In the genomic region with DNA sequence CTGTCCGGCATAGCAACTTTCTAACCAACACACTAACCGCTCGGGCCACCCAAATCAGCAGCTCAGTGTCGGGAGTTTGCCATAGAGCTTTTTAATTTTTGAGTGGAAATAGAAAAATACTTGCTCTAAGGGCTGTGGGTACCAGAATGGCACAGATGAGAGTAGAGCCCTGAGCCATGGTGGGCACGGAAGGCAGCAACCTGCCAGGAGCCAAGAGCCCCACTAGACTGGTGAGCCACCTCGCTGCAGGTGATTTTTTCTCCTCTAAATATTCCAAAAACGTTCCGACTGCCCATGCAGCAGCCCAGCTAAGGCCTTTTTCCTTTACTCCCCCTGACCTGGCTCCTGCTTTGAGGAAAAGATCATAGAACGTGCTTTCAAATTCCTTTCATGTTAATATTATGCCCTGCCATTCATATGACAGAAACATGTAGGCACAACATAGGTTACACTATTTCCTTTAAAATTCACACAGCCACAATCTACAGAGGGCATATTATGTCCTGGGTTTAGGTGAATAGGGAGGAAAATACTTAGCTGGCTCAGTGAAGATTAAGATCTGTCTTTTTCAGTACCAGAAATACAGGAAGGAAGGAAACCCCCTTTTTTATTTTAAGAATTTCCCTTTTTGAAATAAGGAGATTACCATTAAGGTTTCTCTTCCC, we compare ENCODE assay signal across 7 cellular contexts.
A peak's percentile ranks its signal among the peaks of the same experiment; 100 is the strongest.
DNase-seq lines count a peak whose midpoint lies in the region; ATAC-seq and TF ChIP-seq lines count a peak whose summit lies in the region.
"Not testable (repeated sequence)": the region's sequence is repeated elsewhere in the genome, so short reads cannot be mapped to it uniquely, and the experiment has no call there.

No MANE protein-coding gene starts in this region.

- H3K36me3 ChIP-seq in mesendoderm (ENCODE audit: control insufficient read depth, insufficient read depth, low read length) = not testable (repeated sequence)

- H3K23ac ChIP-seq in mesendoderm (ENCODE audit: low read length) = not testable (repeated sequence)

- H3K4ac ChIP-seq in mesendoderm (ENCODE audit: low read depth, low read length) = not testable (repeated sequence)

- not testable (repeated sequence) for H2BK5ac ChIP-seq in mesendoderm (ENCODE audit: low read length)

- H3K79me2 ChIP-seq in mesendoderm (ENCODE audit: control insufficient read depth, insufficient read depth, low read length) = not testable (repeated sequence)

- H3K4me1 Mint-ChIP-seq in activated B cell treated with CpG ODN at 0.5 μM for 24 hours = peaks cover 32% of the 10 kb centered on the region
- peaks cover 28% of the 10 kb centered on the region for H3K4me1 Mint-ChIP-seq in activated CD8-positive, alpha-beta T cell treated with anti-CD3 and anti-CD28 coated beads, Interleukin-2, amount 10 ng/mL, durations not matched to agents 7 days and 5 days (ENCODE audit: low read depth)
- peaks cover 50% of the 10 kb centered on the region for H3K4me1 Mint-ChIP-seq in activated T-helper 2 cell treated with anti-CD3 and anti-CD28 coated beads, Interferon-gamma antibody, Interleukin-2, Interleukin-4, amounts not matched to agents 10 μg/mL and 5 μg/mL and 100 μg/mL, durations not matched to agents 14 hours and 24 hours and 36 hours (ENCODE audit: low read depth)
- peaks cover 65% of the 10 kb centered on the region for H3K4me1 Mint-ChIP-seq in activated naive CD8-positive, alpha-beta T cell treated with anti-CD3 and anti-CD28 coated beads, Interleukin-2, amount 50 U/mL, for 24 hours
- peaks cover 42% of the 10 kb centered on the region for H3K4me1 Mint-ChIP-seq in stimulated activated memory B cell treated with anti-CD40 and anti-IgM and Interleukin-4, amounts not matched to agents 10 μg/mL and 1 μg/mL and 100 μg/mL, for 72 hours

- H3K9ac ChIP-seq in mesendoderm (ENCODE audit: low read length) = not testable (repeated sequence)

- H3K36me3 Mint-ChIP-seq in activated B cell treated with CpG ODN at 0.5 μM for 24 hours (ENCODE audit: low read depth); activated naive CD8-positive, alpha-beta T cell treated with anti-CD3 and anti-CD28 coated beads, Interleukin-2, amount 50 U/mL, for 24 hours (ENCODE audit: low read depth); stimulated activated memory B cell treated with anti-CD40 and anti-IgM and Interleukin-4, amounts not matched to agents 10 μg/mL and 1 μg/mL and 100 μg/mL, for 72 hours: not testable (repeated sequence)
- H3K36me3 Mint-ChIP-seq in activated CD8-positive, alpha-beta T cell treated with anti-CD3 and anti-CD28 coated beads, Interleukin-2, amount 10 ng/mL, durations not matched to agents 7 days and 5 days (ENCODE audit: low read depth) = peaks cover 17% of the 10 kb centered on the region
- peaks cover 24% of the 10 kb centered on the region for H3K36me3 Mint-ChIP-seq in activated T-helper 2 cell treated with anti-CD3 and anti-CD28 coated beads, Interferon-gamma antibody, Interleukin-2, Interleukin-4, amounts not matched to agents 10 μg/mL and 5 μg/mL and 100 μg/mL, durations not matched to agents 14 hours and 24 hours and 36 hours (ENCODE audit: low read depth)

- H3K18ac ChIP-seq in mesendoderm (ENCODE audit: low read length) = not testable (repeated sequence)

- not testable (repeated sequence) for H4K8ac ChIP-seq in mesendoderm (ENCODE audit: low read depth, low read length)

- H3K27me3 ChIP-seq in mesendoderm (ENCODE audit: insufficient read depth, low read length, poor library complexity) = not testable (repeated sequence)

- H3K27ac Mint-ChIP-seq in activated B cell treated with CpG ODN at 0.5 μM for 24 hours = not testable (repeated sequence)
- H3K27ac Mint-ChIP-seq in activated CD8-positive, alpha-beta T cell treated with anti-CD3 and anti-CD28 coated beads, Interleukin-2, amount 10 ng/mL, durations not matched to agents 7 days and 5 days = peak overlapping the region; percentile 7
- H3K27ac Mint-ChIP-seq in activated T-helper 2 cell treated with anti-CD3 and anti-CD28 coated beads, Interferon-gamma antibody, Interleukin-2, Interleukin-4, amounts not matched to agents 10 μg/mL and 5 μg/mL and 100 μg/mL, durations not matched to agents 14 hours and 24 hours and 36 hours = peak overlapping the region; percentile 91
- peak overlapping the region; percentile 94 for H3K27ac Mint-ChIP-seq in activated naive CD8-positive, alpha-beta T cell treated with anti-CD3 and anti-CD28 coated beads, Interleukin-2, amount 50 U/mL, for 24 hours
- peak overlapping the region; percentile 67 for H3K27ac Mint-ChIP-seq in stimulated activated memory B cell treated with anti-CD40 and anti-IgM and Interleukin-4, amounts not matched to agents 10 μg/mL and 1 μg/mL and 100 μg/mL, for 72 hours

- not testable (repeated sequence) for H2AK5ac ChIP-seq in mesendoderm (ENCODE audit: low read length)

- H2BK120ac ChIP-seq in mesendoderm (ENCODE audit: low read depth, low read length) = peak overlapping the region; percentile 45

- peaks cover 13% of the 10 kb centered on the region for H3K9me3 Mint-ChIP-seq in activated B cell treated with CpG ODN at 0.5 μM for 24 hours
- peaks cover 13% of the 10 kb centered on the region for H3K9me3 Mint-ChIP-seq in activated CD8-positive, alpha-beta T cell treated with anti-CD3 and anti-CD28 coated beads, Interleukin-2, amount 10 ng/mL, durations not matched to agents 7 days and 5 days (ENCODE audit: insufficient read depth)
- H3K9me3 Mint-ChIP-seq in activated T-helper 2 cell treated with anti-CD3 and anti-CD28 coated beads, Interferon-gamma antibody, Interleukin-2, Interleukin-4, amounts not matched to agents 10 μg/mL and 5 μg/mL and 100 μg/mL, durations not matched to agents 14 hours and 24 hours and 36 hours = peaks cover 15% of the 10 kb centered on the region
- H3K9me3 Mint-ChIP-seq in activated naive CD8-positive, alpha-beta T cell treated with anti-CD3 and anti-CD28 coated beads, Interleukin-2, amount 50 U/mL, for 24 hours = peaks cover 17% of the 10 kb centered on the region
- not testable (repeated sequence) for H3K9me3 Mint-ChIP-seq in stimulated activated memory B cell treated with anti-CD40 and anti-IgM and Interleukin-4, amounts not matched to agents 10 μg/mL and 1 μg/mL and 100 μg/mL, for 72 hours

- POLR2A ChIA-PET in activated B cell treated with CpG ODN at 0.5 μM for 24 hours (lab: Charles Lee); activated CD8-positive, alpha-beta T cell treated with anti-CD3 and anti-CD28 coated beads, Interleukin-2, amount 10 ng/mL, durations not matched to agents 7 days and 5 days (lab: Charles Lee): not testable (repeated sequence)

- CTCF ChIA-PET in activated B cell treated with CpG ODN at 0.5 μM for 24 hours (lab: Charles Lee); activated CD8-positive, alpha-beta T cell treated with anti-CD3 and anti-CD28 coated beads, Interleukin-2, amount 10 ng/mL, durations not matched to agents 7 days and 5 days (lab: Charles Lee): not testable (repeated sequence)

- not testable (repeated sequence) for ATAC-seq in activated B cell treated with CpG ODN at 0.5 μM for 24 hours (ENCODE audit: low read depth); activated CD8-positive, alpha-beta T cell treated with anti-CD3 and anti-CD28 coated beads, Interleukin-2, amount 10 ng/mL, durations not matched to agents 7 days and 5 days; stimulated activated memory B cell treated with anti-CD40 and anti-IgM and Interleukin-4, amounts not matched to agents 10 μg/mL and 1 μg/mL and 100 μg/mL, for 72 hours
- peak; percentile 78 for ATAC-seq in activated naive CD8-positive, alpha-beta T cell treated with anti-CD3 and anti-CD28 coated beads, Interleukin-2, amount 50 U/mL, for 24 hours

- intact Hi-C loops in activated B cell treated with CpG ODN at 0.5 μM for 24 hours (cut with micrococcal nuclease); activated T-helper 2 cell treated with anti-CD3 and anti-CD28 coated beads, Interferon-gamma antibody, Interleukin-2, Interleukin-4, amounts not matched to agents 10 μg/mL and 5 μg/mL and 100 μg/mL, durations not matched to agents 14 hours and 24 hours and 36 hours (cut with micrococcal nuclease): not testable (repeated sequence)

- H3K4me3 Mint-ChIP-seq in activated B cell treated with CpG ODN at 0.5 μM for 24 hours = peak overlapping the region; percentile 29
- not testable (repeated sequence) for H3K4me3 Mint-ChIP-seq in activated CD8-positive, alpha-beta T cell treated with anti-CD3 and anti-CD28 coated beads, Interleukin-2, amount 10 ng/mL, durations not matched to agents 7 days and 5 days
- peak overlapping the region; percentile 62 for H3K4me3 Mint-ChIP-seq in activated T-helper 2 cell treated with anti-CD3 and anti-CD28 coated beads, Interferon-gamma antibody, Interleukin-2, Interleukin-4, amounts not matched to agents 10 μg/mL and 5 μg/mL and 100 μg/mL, durations not matched to agents 14 hours and 24 hours and 36 hours (ENCODE audit: low read depth)
- H3K4me3 Mint-ChIP-seq in activated naive CD8-positive, alpha-beta T cell treated with anti-CD3 and anti-CD28 coated beads, Interleukin-2, amount 50 U/mL, for 24 hours = peak overlapping the region; percentile 53
- H3K4me3 Mint-ChIP-seq in stimulated activated memory B cell treated with anti-CD40 and anti-IgM and Interleukin-4, amounts not matched to agents 10 μg/mL and 1 μg/mL and 100 μg/mL, for 72 hours = peak overlapping the region; percentile 6

- H3K4me1 ChIP-seq in mesendoderm (ENCODE audit: control insufficient read depth, low read depth, low read length) = not testable (repeated sequence)

- H4K5ac ChIP-seq in mesendoderm (ENCODE audit: low read length) = not testable (repeated sequence)

- not testable (repeated sequence) for H3K79me1 ChIP-seq in mesendoderm (ENCODE audit: low read length)

- H3K4me3 ChIP-seq in mesendoderm (ENCODE audit: low read length) = not testable (repeated sequence)

- H3K4me2 ChIP-seq in mesendoderm (ENCODE audit: low read length) = not testable (repeated sequence)

- TF ChIP-seq CTCF in activated B cell treated with CpG ODN at 0.5 μM for 24 hours (IDR thresholded peaks at IDR 0.05) = not testable (repeated sequence)

- not testable (repeated sequence) for H3K27ac ChIP-seq in mesendoderm (ENCODE audit: low read depth, low read length)

- DNase-seq in KBM-7 = peak; percentile 19
- DNase-seq in activated B cell treated with CpG ODN at 0.5 μM for 24 hours; activated CD8-positive, alpha-beta T cell treated with anti-CD3 and anti-CD28 coated beads, Interleukin-2, amount 10 ng/mL, durations not matched to agents 7 days and 5 days; activated T-helper 2 cell treated with anti-CD3 and anti-CD28 coated beads, Interferon-gamma antibody, Interleukin-2, Interleukin-4, amounts not matched to agents 10 μg/mL and 5 μg/mL and 100 μg/mL, durations not matched to agents 14 hours and 24 hours and 36 hours (ENCODE audit: low spot score); activated naive CD8-positive, alpha-beta T cell treated with anti-CD3 and anti-CD28 coated beads, Interleukin-2, amount 50 U/mL, for 24 hours; mesendoderm: not testable (repeated sequence)

- not testable (repeated sequence) for H2BK15ac ChIP-seq in mesendoderm (replicated peaks; ENCODE audit: low read depth)

- H3K56ac ChIP-seq in mesendoderm (ENCODE audit: low read length) = not testable (repeated sequence)

- H3K27me3 Mint-ChIP-seq in activated B cell treated with CpG ODN at 0.5 μM for 24 hours; activated CD8-positive, alpha-beta T cell treated with anti-CD3 and anti-CD28 coated beads, Interleukin-2, amount 10 ng/mL, durations not matched to agents 7 days and 5 days (ENCODE audit: low read depth); activated T-helper 2 cell treated with anti-CD3 and anti-CD28 coated beads, Interferon-gamma antibody, Interleukin-2, Interleukin-4, amounts not matched to agents 10 μg/mL and 5 μg/mL and 100 μg/mL, durations not matched to agents 14 hours and 24 hours and 36 hours (ENCODE audit: low read depth); activated naive CD8-positive, alpha-beta T cell treated with anti-CD3 and anti-CD28 coated beads, Interleukin-2, amount 50 U/mL, for 24 hours; stimulated activated memory B cell treated with anti-CD40 and anti-IgM and Interleukin-4, amounts not matched to agents 10 μg/mL and 1 μg/mL and 100 μg/mL, for 72 hours: not testable (repeated sequence)

- in situ Hi-C loops in KBM-7 (cut with MboI; ENCODE audit: low pct_unique_long_range_greater_than_20kb, low sequenced_read_pairs) = not testable (repeated sequence)

- WGBS in mesendoderm (ENCODE audit: extremely low coverage, insufficient coverage, low lambda C conversion rate) = no CpG with 5 or more reads among the region's 9 CpGs
